In the genomic region with DNA sequence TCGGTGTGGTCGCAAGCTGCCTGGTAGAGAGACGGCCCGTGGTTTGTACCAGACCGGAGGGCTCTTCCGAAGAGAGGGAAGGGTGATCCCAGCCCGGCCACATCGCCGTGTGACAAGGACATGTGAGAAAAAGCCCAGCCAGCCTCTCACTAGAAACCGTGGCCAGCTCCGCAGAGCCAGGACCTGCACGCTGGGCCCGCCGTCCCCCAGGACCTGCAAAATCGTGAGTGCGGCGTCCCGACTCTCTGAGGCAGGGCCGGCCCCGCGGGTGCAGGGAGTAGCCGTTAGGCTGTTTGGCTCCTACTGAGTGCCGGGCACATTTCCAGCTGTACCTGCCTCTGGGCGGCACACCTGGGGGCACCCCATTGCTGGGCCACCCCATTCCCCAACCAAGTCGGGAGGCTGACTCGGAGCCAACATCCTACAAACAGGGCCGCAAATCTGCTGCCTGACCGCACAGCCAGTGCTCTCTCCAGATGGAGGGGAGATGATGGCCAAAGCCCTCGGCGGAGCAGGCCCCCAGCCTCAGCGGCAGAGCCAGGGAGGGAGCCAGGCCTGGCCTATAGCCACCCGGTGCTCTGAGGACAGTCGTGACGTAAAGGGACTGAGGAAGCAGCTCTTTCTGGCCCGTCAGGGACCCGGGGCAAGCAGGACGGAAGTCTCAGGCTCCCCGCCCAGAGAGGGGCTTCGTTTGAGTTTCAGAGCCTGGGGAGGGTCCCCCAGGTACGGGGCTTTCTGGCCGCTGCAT, we compare ENCODE assay signal across 23 cellular contexts. TPM values are rescaled to one million over a fixed set of nuclear protein-coding genes. Genes with fewer than 3 reads are reported as not detected.
"Had no signal": no experiment of that assay in that cellular context is flagged by ENCODE, and none has a peak within 500 bp of the region (broad histone marks: within the 10 kb centered on the region; RNA-seq: fewer than 3 reads in every experiment).

No MANE protein-coding gene starts in this region.

- DNase-seq: cortex of kidney; effector CD8-positive, alpha-beta T cell; foreskin melanocyte; head of caudate nucleus; kidney; left cardiac atrium; natural killer cell; nucleus accumbens; ovary; small intestine; stimulated activated CD4-positive, alpha-beta T cell treated with anti-CD3 and anti-CD28 coated beads, Interleukin-2, amount 100 ng/mL, for 48 hours; stimulated activated naive CD8-positive, alpha-beta T cell treated with anti-CD3 and anti-CD28 coated beads, Interleukin-15, Interleukin-2, amounts not matched to agents 100 U/mL and 50 U/mL, for 24 hours; testis had no signal

- H3K27ac Mint-ChIP-seq: natural killer cell had no signal

- H2AFZ ChIP-seq: hepatocyte had no signal

- H3K27ac ChIP-seq: hepatocyte, ovary, right atrium auricular region, testis, tibial nerve had no signal

- H3K9me3 ChIP-seq: ovary, right atrium auricular region, testis, tibial nerve had no signal

- H3K4me3 Mint-ChIP-seq: natural killer cell, neural crest cell had no signal

- H3K4me3 ChIP-seq: dorsolateral prefrontal cortex, hepatocyte, ovary, right atrium auricular region, testis, tibial nerve had no signal

- H3K36me3 Mint-ChIP-seq: natural killer cell had no signal

- H3K36me3 ChIP-seq: ovary had no signal

- H3K4me1 ChIP-seq: testis, tibial nerve had no signal

- FAIRE-seq: kidney, small intestine had no signal

- H3K9me3 Mint-ChIP-seq: natural killer cell, neural crest cell had no signal

- H3K27me3 ChIP-seq: dorsolateral prefrontal cortex, hepatocyte, ovary, right atrium auricular region, testis, tibial nerve had no signal

- ATAC-seq: left cardiac atrium; natural killer cell; stimulated activated naive CD8-positive, alpha-beta T cell treated with anti-CD3 and anti-CD28 coated beads, Interleukin-15, Interleukin-2, amounts not matched to agents 100 U/mL and 50 U/mL, for 24 hours had no signal

- H3K4me1 Mint-ChIP-seq: neural crest cell had no signal

- H3K4me2 ChIP-seq: hepatocyte had no signal

- H3K79me2 ChIP-seq: hepatocyte had no signal

RNA-seq across cellular contexts. Expression of a gene that starts 33.6 kb away (rescaled TPM):
- total RNA-seq: hepatocyte, kidney, left cardiac atrium, mucosa of gallbladder, neural crest cell, ovary, posterior vena cava, right atrium auricular region, subcutaneous adipose tissue, tibial nerve, urinary bladder had no signal
- polyA plus RNA-seq: hepatocyte, liver, small intestine, urinary bladder had no signal
